Comparison of ENCODE assay signal across 8 cellular contexts in the genomic region with DNA sequence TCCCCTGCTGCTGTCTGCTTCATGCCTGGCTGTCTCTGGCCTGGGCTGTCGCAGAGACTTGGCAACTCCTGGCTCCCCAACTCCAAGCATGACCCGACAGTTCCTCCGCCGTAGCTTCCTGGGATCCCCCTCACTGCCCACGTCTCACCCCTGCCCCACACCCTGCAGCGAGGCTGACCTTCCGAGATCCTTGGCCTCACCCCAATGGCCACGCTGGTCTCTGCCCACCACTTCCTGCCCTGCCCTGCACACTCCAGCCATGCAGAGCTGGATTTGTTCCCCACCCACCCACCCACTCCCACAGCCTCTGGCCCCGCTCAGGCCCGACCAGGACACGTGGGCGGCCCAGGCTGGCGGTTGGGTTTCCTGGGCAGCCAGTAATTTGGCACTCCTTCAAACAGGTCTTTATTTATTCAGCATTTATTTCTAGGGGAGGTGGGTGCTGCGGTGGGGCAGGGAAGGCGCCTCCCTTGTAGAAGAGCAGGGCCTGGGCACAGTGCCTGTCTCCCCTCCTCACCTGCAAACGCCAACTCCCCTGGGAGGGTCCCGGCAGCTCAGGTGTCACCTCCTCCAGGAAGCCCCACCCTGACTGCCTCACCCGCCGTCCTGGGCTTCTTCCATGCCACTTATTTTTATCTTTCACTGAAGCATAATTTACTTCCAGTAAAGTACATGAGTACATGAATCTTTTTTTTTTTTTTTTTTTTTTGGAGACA. TPM values are rescaled to one million over a fixed set of nuclear protein-coding genes. Genes with fewer than 3 reads are reported as not detected.
A peak's percentile ranks its signal among the peaks of the same experiment; 100 is the strongest.
DNase-seq lines count a peak whose midpoint lies in the region; ATAC-seq lines count a peak whose summit lies in the region.

No MANE protein-coding gene starts in this region.

- peak; percentile 0 for ATAC-seq in sciatic nerve
- ATAC-seq in GM21526 (IDR thresholded peaks at IDR 0.05; ENCODE audit: low FRiP score, unreplicated experiment), result no peak
- no peak for ATAC-seq in HG02852 (IDR thresholded peaks at IDR 0.05; ENCODE audit: unreplicated experiment)

- H3K4me1 ChIP-seq in esophagus (ENCODE audit: control insufficient read depth in 2 of 2, insufficient read depth in 2 of 2, low read length in 1 of 2), result peaks cover 8 to 37% of the 10 kb centered on the region in 2 donors

- intact Hi-C loops in sciatic nerve (cut with DNase I), result no loop called here

- H3K4me3 ChIP-seq in esophagus (ENCODE audit: low read depth in 1 of 2, low read length in 2 of 2), result no peak overlapping the region

- DNase-seq in EH (ENCODE audit: low read depth) (peak; percentile 15), NCI-H748 (lab: John Stamatoyannopoulos, UW; ENCODE audit: unreplicated experiment) (peak; percentile 66), sciatic nerve (ENCODE audit: low spot score) (no peak), NAMALWA (ENCODE audit: low spot score) (no peak), KG1 (lab: John Stamatoyannopoulos, UW) (no peak)

- 23 to 25% methylated on average over 19 of the region's 19 CpGs for WGBS in esophagus, 2 donors

- H3K27me3 ChIP-seq in esophagus (ENCODE audit: control insufficient read depth in 1 of 2, insufficient read depth in 2 of 2, low read length in 2 of 2), result no peaks in the 10 kb centered on the region

- no peaks in the 10 kb centered on the region for H3K9me3 ChIP-seq in esophagus (ENCODE audit: control insufficient read depth in 2 of 2, insufficient read depth in 1 of 2, low read depth in 1 of 2, low read length in 1 of 2)

- H3K27ac ChIP-seq in esophagus (ENCODE audit: low read depth in 2 of 2, low read length in 1 of 2), result peak overlapping the region; percentile 93 to 95

- H3K36me3 ChIP-seq in esophagus (ENCODE audit: control insufficient read depth in 2 of 2, insufficient read depth in 2 of 2, low read length in 1 of 2), result no peaks in the 10 kb centered on the region

RNA-seq across cellular contexts. Expression of a gene that starts 25.5 kb away (rescaled TPM):
- polyA plus RNA-seq in esophagus, result 10 to 100 TPM; 30.4 to 43.4 TPM
- total RNA-seq in sciatic nerve, result 29.5 TPM

Comparison
In these comparisons a context has a peak if more than half of its experiments do, and no peak if none do; other contexts are left out.
1. DNase-seq: peak in EH (single experiment) and NCI-H748 (single experiment); none in sciatic nerve (single experiment), NAMALWA (single experiment) and KG1 (single experiment).